Comparison of ENCODE assay signal across 8 cellular contexts in genomic region chr7:148912758-148913541, GRCh38. TPM values are rescaled to one million over a fixed set of nuclear protein-coding genes. Genes with fewer than 3 reads are reported as not detected.
DNase-seq lines count a peak whose midpoint lies in the region; ATAC-seq and TF ChIP-seq lines count a peak whose summit lies in the region.

No MANE protein-coding gene starts in this region.

- CTCF ChIA-PET in CD4-positive, alpha-beta T cell (lab: Charles Lee), result interaction anchor here (0.5 to 2.7 kb wide), 3 partner anchors 28 to 70 kb away, joined by 3 to 8 read pairs (median 8); no protein-coding TSS in a partner anchor
- CTCF ChIA-PET in activated naive CD4-positive, alpha-beta T cell treated with anti-CD3 and anti-CD28 coated beads, Interleukin-2, amount 10 ng/mL, durations not matched to agents 7 days and 5 days (lab: Charles Lee), result interaction anchor here (1.1 to 1.8 kb wide), 4 partner anchors 17 to 50 kb away, joined by 3 to 5 read pairs (median 4); no protein-coding TSS in a partner anchor

- peak overlapping the region; percentile 51 for H3K4me3 Mint-ChIP-seq in CD4-positive, alpha-beta T cell
- H3K4me3 Mint-ChIP-seq in activated naive CD4-positive, alpha-beta T cell treated with anti-CD3 and anti-CD28 coated beads, Interleukin-2, amount 10 ng/mL, durations not matched to agents 7 days and 5 days, result peak overlapping the region; percentile 47

- no peaks in the 10 kb centered on the region for H3K27me3 ChIP-seq in CD4-positive, alpha-beta T cell (ENCODE audit: control insufficient read depth, insufficient read depth, low read length)

- H3K27ac Mint-ChIP-seq in CD4-positive, alpha-beta T cell, result peak overlapping the region; percentile 79
- peak overlapping the region; percentile 93 for H3K27ac Mint-ChIP-seq in activated naive CD4-positive, alpha-beta T cell treated with anti-CD3 and anti-CD28 coated beads, Interleukin-2, amount 10 ng/mL, durations not matched to agents 7 days and 5 days

- in situ Hi-C loops in G401 (cut with HindIII; ENCODE audit: low sequenced_read_pairs), result no loop called here

- TF ChIP-seq CTCF in CD4-positive, alpha-beta T cell (IDR thresholded peaks at IDR 0.05), result no peak

- intact Hi-C loops in CD4-positive, alpha-beta T cell (cut with DNase I, micrococcal nuclease), result loop anchor here in 1 of 2 experiments (2.0 kb wide), 3 partner anchors 28 to 56 kb away; partner anchors contain the start of gene EZH2

- H3K4me1 Mint-ChIP-seq in CD4-positive, alpha-beta T cell (ENCODE audit: low read depth), result peaks cover 72% of the 10 kb centered on the region
- peaks cover 71% of the 10 kb centered on the region for H3K4me1 Mint-ChIP-seq in activated naive CD4-positive, alpha-beta T cell treated with anti-CD3 and anti-CD28 coated beads, Interleukin-2, amount 10 ng/mL, durations not matched to agents 7 days and 5 days

- no peaks in the 10 kb centered on the region for H3K36me3 Mint-ChIP-seq in CD4-positive, alpha-beta T cell (ENCODE audit: low read depth)
- H3K36me3 Mint-ChIP-seq in activated naive CD4-positive, alpha-beta T cell treated with anti-CD3 and anti-CD28 coated beads, Interleukin-2, amount 10 ng/mL, durations not matched to agents 7 days and 5 days, result no peaks in the 10 kb centered on the region

- no peaks in the 10 kb centered on the region for H3K9me3 Mint-ChIP-seq in CD4-positive, alpha-beta T cell
- no peaks in the 10 kb centered on the region for H3K9me3 Mint-ChIP-seq in activated naive CD4-positive, alpha-beta T cell treated with anti-CD3 and anti-CD28 coated beads, Interleukin-2, amount 10 ng/mL, durations not matched to agents 7 days and 5 days

- H3K27me3 Mint-ChIP-seq in CD4-positive, alpha-beta T cell, result no peaks in the 10 kb centered on the region
- H3K27me3 Mint-ChIP-seq in activated naive CD4-positive, alpha-beta T cell treated with anti-CD3 and anti-CD28 coated beads, Interleukin-2, amount 10 ng/mL, durations not matched to agents 7 days and 5 days, result peaks cover 5% of the 10 kb centered on the region

- peak overlapping the region; percentile 18 for H3K27ac ChIP-seq in CD4-positive, alpha-beta T cell (ENCODE audit: low read depth, low read length)

- no peaks in the 10 kb centered on the region for H3K9me3 ChIP-seq in CD4-positive, alpha-beta T cell (ENCODE audit: control insufficient read depth, low read length)

- DNase-seq in CD4-positive, alpha-beta T cell, result no peak
- peak; percentile 55 for DNase-seq in activated naive CD4-positive, alpha-beta T cell treated with anti-CD3 and anti-CD28 coated beads, Interleukin-2, amount 10 ng/mL, durations not matched to agents 7 days and 5 days
- DNase-seq in RPMI8226, result no peak
- no peak for DNase-seq in G401 (ENCODE audit: low spot score)
- DNase-seq in HPDE6-E6E7 (ENCODE audit: extremely low spot score), result no peak
- no peak for DNase-seq in NCI-H69 (lab: John Stamatoyannopoulos, UW)

- ATAC-seq in CD4-positive, alpha-beta T cell (ENCODE audit: poor library complexity), result peak; percentile 65
- ATAC-seq in GM21360 (IDR thresholded peaks at IDR 0.05; ENCODE audit: unreplicated experiment) (peak; percentile 66), HG03457 (IDR thresholded peaks at IDR 0.05; ENCODE audit: unreplicated experiment) (peak; percentile 45)

- POLR2A ChIA-PET in CD4-positive, alpha-beta T cell (lab: Charles Lee), result interaction anchor here (0.7 to 6.6 kb wide), 8 partner anchors 9 to 214 kb away, joined by 3 to 67 read pairs (median 4); partner anchors contain the start of genes CUL1 and EZH2

RNA-seq across cellular contexts. Expression of gene EZH2, which starts 28.9 kb away (rescaled TPM):
- total RNA-seq in CD4-positive, alpha-beta T cell, result 10 to 100 TPM; 16.0 to 17.6 TPM
- 33.4 and 37.5 TPM in 2 replicates for total RNA-seq in G401 (2014; rRNA removed; shearing (Covaris generic))
